ENCODE assay signal across 19 cellular contexts in the genomic region with DNA sequence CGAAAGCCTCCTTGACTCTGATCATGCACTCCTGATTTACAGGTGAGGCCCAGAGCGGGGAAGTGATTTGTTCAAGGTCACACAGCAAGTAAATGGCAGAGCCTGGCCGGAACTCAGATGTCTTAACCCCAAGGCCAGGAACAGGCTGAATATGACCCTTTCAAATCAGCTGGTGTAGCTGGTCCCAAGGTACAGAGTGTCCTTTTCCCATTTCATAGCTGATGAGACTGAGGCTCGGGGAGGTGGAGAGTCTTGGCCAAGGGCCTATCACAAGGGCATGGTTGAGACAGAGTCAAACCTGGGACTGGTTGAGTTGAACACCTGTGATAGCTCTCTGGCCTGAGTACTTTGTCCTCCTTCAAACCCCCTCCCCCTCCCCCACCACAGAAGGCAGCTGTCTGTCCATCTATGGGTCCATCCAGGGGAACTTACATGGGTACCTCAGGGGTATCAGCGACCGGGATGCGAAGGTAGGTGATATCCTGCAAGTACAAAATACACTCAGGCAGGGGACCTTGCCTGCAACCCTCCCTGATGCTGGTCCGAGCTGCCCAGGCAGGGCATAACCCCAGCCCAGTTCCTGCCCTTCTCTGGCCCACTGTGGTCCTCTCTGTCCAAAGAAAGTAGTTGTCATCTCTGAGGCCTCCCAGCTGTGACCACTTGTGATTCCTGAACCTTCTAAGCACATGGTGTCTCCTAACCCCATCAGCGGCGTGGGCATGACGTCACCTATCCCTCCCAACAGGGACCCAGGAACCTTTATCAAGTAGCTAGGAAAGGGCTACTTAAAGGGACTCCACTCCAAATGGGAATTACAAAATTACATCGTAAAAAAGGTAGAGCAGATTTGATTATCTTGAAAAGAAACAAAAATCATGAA. TPM values are rescaled to one million over a fixed set of nuclear protein-coding genes. Genes with fewer than 3 reads are reported as not detected.
A peak's percentile ranks its signal among the peaks of the same experiment; 100 is the strongest.
DNase-seq lines count a peak whose midpoint lies in the region; ATAC-seq and TF ChIP-seq lines count a peak whose summit lies in the region.
"Had no signal": no experiment of that assay in that cellular context is flagged by ENCODE, and none has a peak within 500 bp of the region (broad histone marks: within the 10 kb centered on the region; RNA-seq: fewer than 3 reads in every experiment).

No MANE protein-coding gene starts in this region.

- H3K4me3 Mint-ChIP-seq in glutamatergic neuron (ENCODE audit: unreplicated experiment): peak overlapping the region; percentile 12
- H3K4me3 Mint-ChIP-seq in type B pancreatic cell: peak overlapping the region; percentile 38
- H3K4me3 Mint-ChIP-seq: CD4-positive, CD25-positive, alpha-beta regulatory T cell; H9 had no signal

- no peak overlapping the region for H3K4me3 ChIP-seq in coronary artery

- H3K36me3 Mint-ChIP-seq in glutamatergic neuron (ENCODE audit: unreplicated experiment) (peaks cover 1% of the 10 kb centered on the region), type B pancreatic cell (no peaks in the 10 kb centered on the region)
- H3K36me3 Mint-ChIP-seq: CD4-positive, CD25-positive, alpha-beta regulatory T cell had no signal

- DNase-seq in activated T-cell treated with anti-CD3 and anti-CD28 coated beads, Interleukin-2, amount 50 U/mL, for 1 hour: peak; percentile 5
- DNase-seq in activated T-cell treated with anti-CD3 and anti-CD28 coated beads for 4 hours (no peak), glutamatergic neuron (peak; percentile 30), type B pancreatic cell (ENCODE audit: extremely low spot score, unreplicated experiment) (no peak), coronary artery (ENCODE audit: low spot score) (no peak)
- DNase-seq: AML-193; CD4-positive, CD25-positive, alpha-beta regulatory T cell; H9; NCI-H1417; NCI-H187 treated with DMSO at 0.1 percent for 48 hours; NCI-H345; NCI-H524 treated with DMSO at 0.1 percent for 48 hours; PC-3 had no signal

- H3K9me3 Mint-ChIP-seq in glutamatergic neuron (ENCODE audit: unreplicated experiment): peaks cover 23% of the 10 kb centered on the region
- no peaks in the 10 kb centered on the region for H3K9me3 Mint-ChIP-seq in type B pancreatic cell
- H3K9me3 Mint-ChIP-seq: CD4-positive, CD25-positive, alpha-beta regulatory T cell; H9 had no signal

- no peak for ATAC-seq in GM21619 (IDR thresholded peaks at IDR 0.05; ENCODE audit: unreplicated experiment)
- ATAC-seq: PC-3 had no signal

- no peak for TF ChIP-seq CTCF in glutamatergic neuron (IDR thresholded peaks at IDR 0.05; ENCODE audit: partially characterized antibody, unreplicated experiment)
- no peak for TF ChIP-seq CTCF in type B pancreatic cell (conservative IDR thresholded peaks at IDR 0.05)
- TF ChIP-seq CTCF in coronary artery (IDR thresholded peaks at IDR 0.05): no peak

- peaks cover 28% of the 10 kb centered on the region for H3K4me1 Mint-ChIP-seq in glutamatergic neuron (ENCODE audit: low read depth, unreplicated experiment)
- peaks cover 35% of the 10 kb centered on the region for H3K4me1 Mint-ChIP-seq in type B pancreatic cell (ENCODE audit: unreplicated experiment)

- peak overlapping the region; percentile 9 for H3K27ac Mint-ChIP-seq in glutamatergic neuron (ENCODE audit: unreplicated experiment)
- no peak overlapping the region for H3K27ac Mint-ChIP-seq in type B pancreatic cell
- H3K27ac Mint-ChIP-seq: CD4-positive, CD25-positive, alpha-beta regulatory T cell; H9 had no signal

- peaks cover 30% of the 10 kb centered on the region for H3K27me3 Mint-ChIP-seq in glutamatergic neuron (ENCODE audit: unreplicated experiment)
- peaks cover 39% of the 10 kb centered on the region for H3K27me3 Mint-ChIP-seq in type B pancreatic cell

- H3K27ac ChIP-seq in coronary artery: no peak overlapping the region
- H3K27ac ChIP-seq: 22Rv1, RWPE1 had no signal

RNA-seq across cellular contexts. Expression of a gene that starts 5.6 kb away (rescaled TPM):
- total RNA-seq in glutamatergic neuron (ENCODE audit: unreplicated experiment): 19.3 TPM
- total RNA-seq in type B pancreatic cell (ENCODE audit: low replicate concordance): 3.0 and 9.1 TPM in 2 replicates
- total RNA-seq: CD4-positive, CD25-positive, alpha-beta regulatory T cell; HT-29; PC-3 had no signal

RNA-seq across cellular contexts. Expression of a gene that starts 5.7 kb away (rescaled TPM):
- total RNA-seq in glutamatergic neuron (ENCODE audit: unreplicated experiment) (1.5 TPM), type B pancreatic cell (ENCODE audit: low replicate concordance) (0.17 and 3.4 TPM in 2 replicates)
- total RNA-seq: Caco-2; CD4-positive, CD25-positive, alpha-beta regulatory T cell; M059J; PC-3 had no signal

RNA-seq across cellular contexts. Expression of a gene that starts 19.4 kb away (rescaled TPM):
- not detected for total RNA-seq in glutamatergic neuron (ENCODE audit: unreplicated experiment)
- total RNA-seq in type B pancreatic cell (ENCODE audit: low replicate concordance): 0.22 TPM in 1 of 2 replicates, not detected in the other
- total RNA-seq: Caco-2; CD4-positive, CD25-positive, alpha-beta regulatory T cell; HT-29; PC-3 had no signal

RNA-seq across cellular contexts. Expression of a gene that starts 45.6 kb away (rescaled TPM):
- 0.69 TPM for total RNA-seq in glutamatergic neuron (ENCODE audit: unreplicated experiment)
- total RNA-seq in type B pancreatic cell (ENCODE audit: low replicate concordance): 0.21 and 0.77 TPM in 2 replicates
- total RNA-seq: CD4-positive, CD25-positive, alpha-beta regulatory T cell had no signal

Comparison
In these comparisons a context has a peak if more than half of its experiments do, and no peak if none do; other contexts are left out.
1. DNase-seq: peak in activated T-cell treated with anti-CD3 and anti-CD28 coated beads, Interleukin-2, amount 50 U/mL, for 1 hour (single experiment) and glutamatergic neuron (single experiment); none in activated T-cell treated with anti-CD3 and anti-CD28 coated beads for 4 hours (single experiment), type B pancreatic cell (single experiment) and coronary artery (single experiment).